ENCODE assay signal across 9 cellular contexts in genomic region chr17:76557368-76558209, GRCh38. TPM values are rescaled to one million over a fixed set of nuclear protein-coding genes. Genes with fewer than 3 reads are reported as not detected.
DNase-seq lines count a peak whose midpoint lies in the region; ATAC-seq, FAIRE-seq and TF ChIP-seq lines count a peak whose summit lies in the region.
"Had no signal": no experiment of that assay in that cellular context is flagged by ENCODE, and none has a peak within 500 bp of the region (broad histone marks: within the 10 kb centered on the region; RNA-seq: fewer than 3 reads in every experiment).

No MANE protein-coding gene starts in this region.

- ATAC-seq in GM19035 (IDR thresholded peaks at IDR 0.05; ENCODE audit: unreplicated experiment) (peak; percentile 86), HG03342 (IDR thresholded peaks at IDR 0.05; ENCODE audit: unreplicated experiment) (peak; percentile 76)
- peak; percentile 91 to 92 for ATAC-seq in activated CD4-positive, CD25-positive, alpha-beta regulatory T cell treated with anti-CD3 and anti-CD28 coated beads, Interleukin-2, amount 50 U/mL, for 24 hours

- H3K27ac ChIP-seq in kidney (ENCODE audit: low read depth in 2 of 2, low read length in 2 of 2) = peak overlapping the region; percentile 80 to 96

- no peak for FAIRE-seq in kidney (lab: Jason Lieb, UNC)
- FAIRE-seq: colon had no signal

- H3K4me1 ChIP-seq in kidney (ENCODE audit: control insufficient read depth in 1 of 2, insufficient read depth in 1 of 2, low read depth in 1 of 2, low read length in 2 of 2) = peaks cover 22 to 23% of the 10 kb centered on the region in 2 donors

- intact Hi-C loops in kidney (cut with DNase I) = no loop called here

- DNase-seq in AML-193 (lab: John Stamatoyannopoulos, UW) (peak; percentile 95 to 97), NCI-H345 treated with DMSO at 0.1 percent for 48 hours (lab: John Stamatoyannopoulos, UW; ENCODE audit: unreplicated experiment) (peak; percentile 97), cerebellar cortex (ENCODE audit: low spot score) (peak; percentile 95), kidney (peak; percentile 97)
- DNase-seq in stimulated activated CD4-positive, alpha-beta T cell treated with anti-CD3 and anti-CD28 coated beads, Interleukin-15, amount 100 ng/mL, for 1 hour (ENCODE audit: low read depth in 1 of 2, low spot score in 1 of 2) = peak; percentile 80 to 82

- H3K9me3 ChIP-seq in kidney (ENCODE audit: control insufficient read depth in 1 of 2, low read length in 2 of 2) = no peaks in the 10 kb centered on the region

- peak; percentile 31 for TF ChIP-seq CTCF in kidney (IDR thresholded peaks at IDR 0.05; ENCODE audit: borderline replicate concordance, extremely low read depth, insufficient read depth)

- H3K36me3 ChIP-seq in kidney (ENCODE audit: control insufficient read depth in 1 of 2, insufficient read depth in 2 of 2, low read length in 2 of 2) = peaks cover 4 to 18% of the 10 kb centered on the region in 2 donors

- H3K4me3 ChIP-seq in kidney (ENCODE audit: low read length in 2 of 2) = peak overlapping the region; percentile 83 to 95

- peak overlapping the region; percentile 72 to 97 for H3K9ac ChIP-seq in kidney (ENCODE audit: low read length in 2 of 2)

RNA-seq across cellular contexts. Expression of gene PRCD, which starts 17.7 kb away (rescaled TPM):
- total RNA-seq in kidney = 2.2 TPM
- not detected for polyA plus RNA-seq in kidney (ENCODE audit: insufficient read depth, low read depth, low replicate concordance)

RNA-seq across cellular contexts. Expression of gene CYGB, which starts 20.1 kb away (rescaled TPM):
- total RNA-seq in kidney = 12.6 TPM
- 6.7 TPM for polyA plus RNA-seq in kidney (ENCODE audit: insufficient read depth, low read depth, low replicate concordance)

RNA-seq across cellular contexts. Expression of gene ST6GALNAC2, which starts 28.1 kb away (rescaled TPM):
- 28.6 TPM for total RNA-seq in kidney
- 6.5 TPM for polyA plus RNA-seq in kidney (ENCODE audit: insufficient read depth, low read depth, low replicate concordance)

RNA-seq across cellular contexts. Expression of gene RHBDF2, which starts 56.4 kb away (rescaled TPM):
- 58.6 TPM for total RNA-seq in kidney
- 6.8 TPM for polyA plus RNA-seq in kidney (ENCODE audit: insufficient read depth, low read depth, low replicate concordance)

Comparison
In these comparisons a context has a peak if more than half of its experiments do, and no peak if none do; other contexts are left out.
1. Peak in every context shown above with its lines: DNase-seq, ATAC-seq, H3K4me3 ChIP-seq and H3K27ac ChIP-seq.